1 cellular context compared by ENCODE assay signal in the genomic region with DNA sequence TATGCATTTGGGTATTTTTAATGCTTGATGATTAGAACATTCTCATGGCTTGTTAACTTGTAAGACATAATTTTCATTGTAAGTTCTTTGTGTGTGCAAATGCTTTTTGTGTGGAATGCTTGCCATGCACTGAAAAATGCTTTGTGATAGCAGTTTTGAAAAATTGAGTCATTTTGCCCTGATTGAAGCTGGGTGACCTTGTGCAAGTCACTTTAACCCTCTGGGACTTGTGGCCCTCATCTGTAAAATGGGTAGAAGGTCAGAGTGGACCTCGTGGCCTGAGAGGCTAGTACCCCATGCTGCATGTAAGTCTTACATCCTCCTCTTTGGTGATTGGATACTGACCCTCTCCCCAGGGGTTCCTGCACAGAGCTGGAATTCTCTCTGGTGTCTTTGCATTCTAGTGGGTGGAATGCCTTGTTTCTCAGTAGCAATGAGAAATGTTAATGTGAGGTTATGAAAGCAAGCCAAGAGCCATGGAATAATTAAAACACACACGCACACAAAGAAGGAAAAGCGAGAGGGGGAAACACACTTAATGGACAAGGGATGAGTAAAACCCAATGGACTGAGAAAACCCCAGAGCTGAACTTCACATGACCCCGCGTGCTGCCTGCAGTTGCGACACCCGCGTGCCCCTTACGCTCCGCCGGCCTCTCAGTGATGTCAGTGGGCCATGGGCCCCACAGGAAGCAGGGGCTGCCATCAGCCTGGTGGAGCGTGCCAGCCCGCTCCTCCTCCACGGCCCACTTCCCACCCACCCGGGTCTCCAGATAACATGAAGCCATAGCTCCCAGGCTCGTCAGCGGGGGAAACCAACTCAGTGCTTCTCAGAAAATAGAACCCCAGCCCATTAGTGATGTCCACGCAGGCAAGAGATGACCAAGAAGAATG.
TF ChIP-seq lines count a peak whose summit lies in the region.

No MANE protein-coding gene starts in this region.

TF ChIP-seq in A549, 52 proteins besides CTCF, POLR2A, EP300 and RAD21 (continued from another document):
- TF ChIP-seq CHD4 (IDR thresholded peaks at IDR 0.05; ENCODE audit: borderline replicate concordance): no peak; the same call in none of the 2 replicates
- no peak for TF ChIP-seq ZC3H11A (IDR thresholded peaks at IDR 0.05)
- peak; percentile 57; the same call in 1 of the 2 replicates for TF ChIP-seq NPAS2 (CRISPR knock-in tag; IDR thresholded peaks at IDR 0.05; ENCODE audit: borderline replicate concordance)
- TF ChIP-seq CHD2 (IDR thresholded peaks at IDR 0.05; ENCODE audit: low read length, partially characterized antibody): no peak
- no peak for TF ChIP-seq EHMT2 (IDR thresholded peaks at IDR 0.05; ENCODE audit: low read depth)
- TF ChIP-seq, protein P1, sequence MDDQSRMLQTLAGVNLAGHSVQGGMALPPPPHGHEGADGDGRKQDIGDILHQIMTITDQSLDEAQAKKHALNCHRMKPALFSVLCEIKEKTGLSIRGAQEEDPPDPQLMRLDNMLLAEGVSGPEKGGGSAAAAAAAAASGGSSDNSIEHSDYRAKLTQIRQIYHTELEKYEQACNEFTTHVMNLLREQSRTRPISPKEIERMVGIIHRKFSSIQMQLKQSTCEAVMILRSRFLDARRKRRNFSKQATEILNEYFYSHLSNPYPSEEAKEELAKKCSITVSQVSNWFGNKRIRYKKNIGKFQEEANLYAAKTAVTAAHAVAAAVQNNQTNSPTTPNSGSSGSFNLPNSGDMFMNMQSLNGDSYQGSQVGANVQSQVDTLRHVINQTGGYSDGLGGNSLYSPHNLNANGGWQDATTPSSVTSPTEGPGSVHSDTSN (IDR thresholded peaks at IDR 0.05): peak; percentile 88
- peak; percentile 94 for TF ChIP-seq BHLHE40 (IDR thresholded peaks at IDR 0.05; ENCODE audit: low read depth, low read length)
- TF ChIP-seq, protein P2, sequence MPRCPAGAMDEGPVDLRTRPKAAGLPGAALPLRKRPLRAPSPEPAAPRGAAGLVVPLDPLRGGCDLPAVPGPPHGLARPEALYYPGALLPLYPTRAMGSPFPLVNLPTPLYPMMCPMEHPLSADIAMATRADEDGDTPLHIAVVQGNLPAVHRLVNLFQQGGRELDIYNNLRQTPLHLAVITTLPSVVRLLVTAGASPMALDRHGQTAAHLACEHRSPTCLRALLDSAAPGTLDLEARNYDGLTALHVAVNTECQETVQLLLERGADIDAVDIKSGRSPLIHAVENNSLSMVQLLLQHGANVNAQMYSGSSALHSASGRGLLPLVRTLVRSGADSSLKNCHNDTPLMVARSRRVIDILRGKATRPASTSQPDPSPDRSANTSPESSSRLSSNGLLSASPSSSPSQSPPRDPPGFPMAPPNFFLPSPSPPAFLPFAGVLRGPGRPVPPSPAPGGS (IDR thresholded peaks at IDR 0.05): peak; percentile 97
- no peak for TF ChIP-seq MAZ (IDR thresholded peaks at IDR 0.05; ENCODE audit: borderline replicate concordance, low read depth, low read length)
- peak; percentile 96 for TF ChIP-seq EHF (CRISPR knock-in tag; IDR thresholded peaks at IDR 0.05)
- TF ChIP-seq, protein P3, sequence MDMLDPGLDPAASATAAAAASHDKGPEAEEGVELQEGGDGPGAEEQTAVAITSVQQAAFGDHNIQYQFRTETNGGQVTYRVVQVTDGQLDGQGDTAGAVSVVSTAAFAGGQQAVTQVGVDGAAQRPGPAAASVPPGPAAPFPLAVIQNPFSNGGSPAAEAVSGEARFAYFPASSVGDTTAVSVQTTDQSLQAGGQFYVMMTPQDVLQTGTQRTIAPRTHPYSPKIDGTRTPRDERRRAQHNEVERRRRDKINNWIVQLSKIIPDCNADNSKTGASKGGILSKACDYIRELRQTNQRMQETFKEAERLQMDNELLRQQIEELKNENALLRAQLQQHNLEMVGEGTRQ (IDR thresholded peaks at IDR 0.05): peak; percentile 45
- TF ChIP-seq CEBPB (IDR thresholded peaks at IDR 0.05): peak; percentile 98 to 100
- TF ChIP-seq RARB (CRISPR knock-in tag; IDR thresholded peaks at IDR 0.05): peak; percentile 100
- TF ChIP-seq MYC (IDR thresholded peaks at IDR 0.05; ENCODE audit: borderline replicate concordance, low read length): peak; percentile 59; the same call in 1 of the 2 replicates
- peak; percentile 81; the same call in 1 of the 2 replicates for TF ChIP-seq FOXS1 (CRISPR knock-in tag; IDR thresholded peaks at IDR 0.05)
- TF ChIP-seq TFCP2L1 (CRISPR knock-in tag; IDR thresholded peaks at IDR 0.05): peak; percentile 56
- TF ChIP-seq, protein P4, sequence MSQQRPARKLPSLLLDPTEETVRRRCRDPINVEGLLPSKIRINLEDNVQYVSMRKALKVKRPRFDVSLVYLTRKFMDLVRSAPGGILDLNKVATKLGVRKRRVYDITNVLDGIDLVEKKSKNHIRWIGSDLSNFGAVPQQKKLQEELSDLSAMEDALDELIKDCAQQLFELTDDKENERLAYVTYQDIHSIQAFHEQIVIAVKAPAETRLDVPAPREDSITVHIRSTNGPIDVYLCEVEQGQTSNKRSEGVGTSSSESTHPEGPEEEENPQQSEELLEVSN (IDR thresholded peaks at IDR 0.05; ENCODE audit: borderline replicate concordance, low read depth): peak; percentile 79
- TF ChIP-seq, protein P5, sequence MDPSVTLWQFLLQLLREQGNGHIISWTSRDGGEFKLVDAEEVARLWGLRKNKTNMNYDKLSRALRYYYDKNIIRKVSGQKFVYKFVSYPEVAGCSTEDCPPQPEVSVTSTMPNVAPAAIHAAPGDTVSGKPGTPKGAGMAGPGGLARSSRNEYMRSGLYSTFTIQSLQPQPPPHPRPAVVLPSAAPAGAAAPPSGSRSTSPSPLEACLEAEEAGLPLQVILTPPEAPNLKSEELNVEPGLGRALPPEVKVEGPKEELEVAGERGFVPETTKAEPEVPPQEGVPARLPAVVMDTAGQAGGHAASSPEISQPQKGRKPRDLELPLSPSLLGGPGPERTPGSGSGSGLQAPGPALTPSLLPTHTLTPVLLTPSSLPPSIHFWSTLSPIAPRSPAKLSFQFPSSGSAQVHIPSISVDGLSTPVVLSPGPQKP (IDR thresholded peaks at IDR 0.05; ENCODE audit: low read depth, low read length): no peak
- TF ChIP-seq NFE2L2 (conservative IDR thresholded peaks at IDR 0.05; ENCODE audit: low read length): no peak
- peak; percentile 55; the same call in 1 of the 2 replicates for TF ChIP-seq FOSB (CRISPR knock-in tag; IDR thresholded peaks at IDR 0.05)
- TF ChIP-seq SREBF2 (IDR thresholded peaks at IDR 0.05): no peak
- peak; percentile 79; the same call in 1 of the 2 replicates for TF ChIP-seq HOXA7 (CRISPR knock-in tag; IDR thresholded peaks at IDR 0.05)
- TF ChIP-seq HOXB5 (CRISPR knock-in tag; IDR thresholded peaks at IDR 0.05): peak; percentile 91
- no peak for TF ChIP-seq RFX5 (IDR thresholded peaks at IDR 0.05)
- TF ChIP-seq CBX8 (IDR thresholded peaks at IDR 0.05): no peak
- TF ChIP-seq TP53 (CRISPR knock-in tag; IDR thresholded peaks at IDR 0.05): peak; percentile 92
- TF ChIP-seq MAFK (IDR thresholded peaks at IDR 0.05; ENCODE audit: partially characterized antibody): no peak
- TF ChIP-seq GATA3 (IDR thresholded peaks at IDR 0.05; ENCODE audit: borderline replicate concordance): peak; percentile 99
- TF ChIP-seq ZNF302 (CRISPR knock-in tag; IDR thresholded peaks at IDR 0.05): peak; percentile 86; the same call in 1 of the 2 replicates
- 0 out of 2 replicates have a peak, but pooled peaks have one; percentile 78 for TF ChIP-seq HDAC2 (IDR thresholded peaks at IDR 0.05)
- no peak for TF ChIP-seq RNF2 (IDR thresholded peaks at IDR 0.05; ENCODE audit: borderline replicate concordance, low read depth)
